Comparison of ENCODE assay signal across 20 cellular contexts in the genomic region with DNA sequence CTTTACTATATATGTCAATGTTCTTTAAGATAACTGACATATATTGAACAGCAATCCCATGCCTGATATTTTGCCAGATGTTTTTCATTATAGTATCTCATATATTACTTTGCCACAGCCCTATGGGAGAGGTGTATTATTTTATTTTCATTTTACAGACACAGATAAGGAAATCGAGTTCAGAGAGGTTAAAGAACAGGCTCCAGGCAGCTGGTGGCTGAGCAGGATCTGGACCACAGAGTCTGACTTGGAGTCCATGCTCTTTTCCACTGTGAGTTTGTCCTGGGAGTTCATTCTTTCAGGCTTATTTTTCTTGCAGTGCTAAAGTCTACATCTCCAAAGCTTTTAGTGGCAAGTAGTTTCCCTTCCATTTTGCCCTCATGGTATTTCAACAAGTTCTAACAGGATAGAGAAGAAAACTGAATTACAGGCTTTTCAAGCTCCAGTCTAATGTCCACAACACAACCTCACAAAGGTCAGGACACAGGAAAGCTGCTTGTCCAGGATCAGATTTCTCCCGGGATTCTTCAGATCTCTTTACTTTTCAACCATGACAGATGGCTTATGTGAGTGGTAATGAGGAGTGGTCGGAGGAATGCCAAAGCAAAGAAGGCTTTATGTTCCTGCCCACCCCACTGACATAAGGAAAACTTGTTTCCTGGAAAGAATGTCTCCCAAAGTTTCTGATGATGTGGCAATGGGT. TPM values are rescaled to one million over a fixed set of nuclear protein-coding genes. Genes with fewer than 3 reads are reported as not detected.
DNase-seq lines count a peak whose midpoint lies in the region; ATAC-seq, FAIRE-seq and TF ChIP-seq lines count a peak whose summit lies in the region.
"Had no signal": no experiment of that assay in that cellular context is flagged by ENCODE, and none has a peak within 500 bp of the region (broad histone marks: within the 10 kb centered on the region; RNA-seq: fewer than 3 reads in every experiment).

No MANE protein-coding gene starts in this region.

- TF ChIP-seq CTCF in bronchial epithelial cell (IDR thresholded peaks at IDR 0.05; ENCODE audit: insufficient read depth, low read length, severe bottlenecking) (no peak), mucosa of descending colon (IDR thresholded peaks at IDR 0.05) (no peak)

- H3K27me3 ChIP-seq in bronchial epithelial cell (ENCODE audit: control insufficient read depth, insufficient read depth, low read length) = no peaks in the 10 kb centered on the region

- H3K27me3 Mint-ChIP-seq in effector memory CD8-positive, alpha-beta T cell = peaks cover 27 to 44% of the 10 kb centered on the region in 2 donors

- peaks cover 0 to 4% of the 10 kb centered on the region in 2 donors for H3K4me1 Mint-ChIP-seq in effector memory CD8-positive, alpha-beta T cell (ENCODE audit: low read depth in 2 of 2)
- H3K4me1 Mint-ChIP-seq: GM23338 had no signal

- intact Hi-C loops in mucosa of descending colon (cut with DNase I, micrococcal nuclease) = no loop called here

- H3K4me3 ChIP-seq in bronchial epithelial cell (ENCODE audit: low read depth, low read length) = no peak overlapping the region
- H3K4me3 ChIP-seq in mucosa of descending colon = no peak overlapping the region
- H3K4me3 ChIP-seq: GM12878, GM23338, HAP-1 had no signal

- no peak for TF ChIP-seq POLR2A in GM12892 (IDR thresholded peaks at IDR 0.05; ENCODE audit: low read depth, low read length)

- no peak overlapping the region for H3K4me3 Mint-ChIP-seq in effector memory CD8-positive, alpha-beta T cell
- H3K4me3 Mint-ChIP-seq: B cell, CD14-positive monocyte, GM23338 had no signal

- H3K27ac Mint-ChIP-seq in effector memory CD8-positive, alpha-beta T cell = no peak overlapping the region
- H3K27ac Mint-ChIP-seq: B cell, CD14-positive monocyte, GM23338 had no signal

- no peaks in the 10 kb centered on the region for H3K9me3 ChIP-seq in mucosa of descending colon
- H3K9me3 ChIP-seq: HAP-1 had no signal

- no peaks in the 10 kb centered on the region for H3K9me3 Mint-ChIP-seq in effector memory CD8-positive, alpha-beta T cell
- H3K9me3 Mint-ChIP-seq: GM23338 had no signal

- peak; percentile 75 for DNase-seq in DMS 273 (lab: John Stamatoyannopoulos, UW; ENCODE audit: unreplicated experiment)
- peak; percentile 27 for DNase-seq in NCI-H524 treated with DMSO at 0.1 percent for 48 hours (lab: John Stamatoyannopoulos, UW)
- peak; percentile 21 for DNase-seq in bronchial epithelial cell (ENCODE audit: low read depth)
- DNase-seq in mucosa of descending colon = no peak
- no peak for DNase-seq in G401 (ENCODE audit: low spot score)
- DNase-seq in GM12892 (ENCODE audit: insufficient read length) = no peak
- DNase-seq in effector memory CD8-positive, alpha-beta T cell = no peak
- DNase-seq: DMS79 treated with DMSO at 0.1 percent for 48 hours; KG1; NCI-H1092 treated with DMSO at 0.1 percent for 48 hours; NCI-H2029 treated with DMSO at 0.1 percent for 48 hours; NCI-H526 treated with DMSO at 0.1 percent for 48 hours; NK-92 treated with Interleukin-12 subunit alpha and Interleukin-12 subunit beta, amount 100 ng/mL, for 24 hours; SHP77 treated with DMSO at 0.1 percent for 48 hours had no signal

- peak; percentile 53 for ATAC-seq in mucosa of descending colon
- no peak for ATAC-seq in effector memory CD8-positive, alpha-beta T cell (replicated peaks)
- ATAC-seq: GM12878, GM23338 had no signal

- H3K36me3 Mint-ChIP-seq in effector memory CD8-positive, alpha-beta T cell (ENCODE audit: insufficient read depth) = no peaks in the 10 kb centered on the region
- H3K36me3 Mint-ChIP-seq: CD14-positive monocyte had no signal

- H3K36me3 ChIP-seq in bronchial epithelial cell (ENCODE audit: control insufficient read depth, insufficient read depth, low read length) (no peaks in the 10 kb centered on the region), mucosa of descending colon (ENCODE audit: low read depth) (no peaks in the 10 kb centered on the region)
- H3K36me3 ChIP-seq: HAP-1 had no signal

- peaks cover 3% of the 10 kb centered on the region for H3K4me1 ChIP-seq in mucosa of descending colon (ENCODE audit: low read depth)
- H3K4me1 ChIP-seq: HAP-1 had no signal

- in situ Hi-C loops in G401 (cut with HindIII; ENCODE audit: low sequenced_read_pairs) = no loop called here

- FAIRE-seq in bronchial epithelial cell (lab: Jason Lieb, UNC) (no peak), GM12892 (lab: Jason Lieb, UNC) (no peak)
- FAIRE-seq: A204.1, GM12878 had no signal

RNA-seq across cellular contexts. Expression of a gene that starts 13.0 kb away (rescaled TPM):
- total RNA-seq in bronchial epithelial cell = 8.2 and 11.5 TPM in 2 replicates
- 10 to 100 TPM in 1 of 3 donors, 1 to 10 TPM in 2; 6.1 to 14.1 (median 9.0) TPM for total RNA-seq in mucosa of descending colon
- 13.9 and 19.8 TPM in 2 replicates for total RNA-seq in G401 (2014; rRNA removed; shearing (Covaris generic))
- 5.5 TPM for polyA plus RNA-seq in GM12892 (2012; ENCODE audit: missing spikeins)

Comparison
In these comparisons a context has a peak if more than half of its experiments do, and no peak if none do; other contexts are left out.
1. DNase-seq: peak in DMS 273 (single experiment), NCI-H524 treated with DMSO at 0.1 percent for 48 hours (single experiment) and bronchial epithelial cell (single experiment); none in mucosa of descending colon (0 of 3), G401 (single experiment), GM12892 (single experiment) and effector memory CD8-positive, alpha-beta T cell (0 of 3).